In genomic region chr17:38704645-38705522, GRCh38 we compare ENCODE assay signal across 2 cellular contexts.
TF ChIP-seq lines count a peak whose summit lies in the region.

TSS of gene MLLT6 (plus strand) at chr17:38705273. CDS start at chr17:38705633, 360 bp downstream.

TF ChIP-seq in HEK293, 187 proteins besides CTCF, POLR2A, EP300 and RAD21 (continued from another document and continues in another):
- no peak for TF ChIP-seq ZFP3 (tag by site-specific recombination; IDR thresholded peaks at IDR 0.05; ENCODE audit: low read depth)
- TF ChIP-seq HOXD13 (CRISPR knock-in tag; IDR thresholded peaks at IDR 0.05; ENCODE audit: borderline replicate concordance): no peak
- TF ChIP-seq ZNF214 (tag by site-specific recombination; IDR thresholded peaks at IDR 0.05; ENCODE audit: borderline replicate concordance): no peak
- TF ChIP-seq MZF1 (tag by site-specific recombination; IDR thresholded peaks at IDR 0.05; ENCODE audit: borderline replicate concordance): no peak
- no peak for TF ChIP-seq ZNF16 (tag by site-specific recombination; IDR thresholded peaks at IDR 0.05; ENCODE audit: low read depth)
- TF ChIP-seq ZNF391 (tag by site-specific recombination; IDR thresholded peaks at IDR 0.05; ENCODE audit: borderline replicate concordance, low read depth): no peak
- TF ChIP-seq RBAK (tag by site-specific recombination; IDR thresholded peaks at IDR 0.05): no peak
- TF ChIP-seq ZNF623 (tag by site-specific recombination; IDR thresholded peaks at IDR 0.05): no peak
- no peak for TF ChIP-seq ZNF747 (tag by site-specific recombination; IDR thresholded peaks at IDR 0.05)
- TF ChIP-seq ZNF280C (tag by site-specific recombination; IDR thresholded peaks at IDR 0.05): no peak
- TF ChIP-seq ZNF626 (tag by site-specific recombination; IDR thresholded peaks at IDR 0.05): no peak
- no peak for TF ChIP-seq ZNF18 (tag by site-specific recombination; IDR thresholded peaks at IDR 0.05)
- peak; percentile 68 for TF ChIP-seq ZBTB17 (tag by site-specific recombination; IDR thresholded peaks at IDR 0.05)
- no peak for TF ChIP-seq ZNF670 (tag by site-specific recombination; IDR thresholded peaks at IDR 0.05; ENCODE audit: low read depth)
- TF ChIP-seq ZNF768 (tag by site-specific recombination; IDR thresholded peaks at IDR 0.05): no peak
- TF ChIP-seq GLI4 (tag by site-specific recombination; IDR thresholded peaks at IDR 0.05): no peak
- TF ChIP-seq ZSCAN30 (tag by site-specific recombination; IDR thresholded peaks at IDR 0.05): 0 out of 2 replicates have a peak, but pooled peaks have one; percentile 41
- TF ChIP-seq ZNF324 (tag by site-specific recombination; IDR thresholded peaks at IDR 0.05): no peak
- TF ChIP-seq ZNF677 (tag by site-specific recombination; IDR thresholded peaks at IDR 0.05): no peak
- TF ChIP-seq YY1 (tag by site-specific recombination; IDR thresholded peaks at IDR 0.05): peak; percentile 29; the same call in 1 of the 2 replicates
- TF ChIP-seq AEBP2 (tag by site-specific recombination; IDR thresholded peaks at IDR 0.05; ENCODE audit: borderline replicate concordance): no peak
- TF ChIP-seq ZNF302 (tag by site-specific recombination; IDR thresholded peaks at IDR 0.05; ENCODE audit: low read depth): no peak
- TF ChIP-seq ZNF561 (tag by site-specific recombination; IDR thresholded peaks at IDR 0.05; ENCODE audit: borderline replicate concordance): 0 out of 2 replicates have a peak, but pooled peaks have one; percentile 15
- no peak for TF ChIP-seq WT1 (tag by site-specific recombination; IDR thresholded peaks at IDR 0.05)
- 0 out of 2 replicates have a peak, but pooled peaks have one; percentile 7 for TF ChIP-seq ZNF777 (tag by site-specific recombination; IDR thresholded peaks at IDR 0.05; ENCODE audit: borderline replicate concordance)
- no peak for TF ChIP-seq GLI2 (tag by site-specific recombination; IDR thresholded peaks at IDR 0.05; ENCODE audit: borderline replicate concordance, low read depth)
- TF ChIP-seq REPIN1 (tag by site-specific recombination; IDR thresholded peaks at IDR 0.05; ENCODE audit: low read depth): no peak
- TF ChIP-seq ZNF776 (tag by site-specific recombination; IDR thresholded peaks at IDR 0.05; ENCODE audit: borderline replicate concordance): no peak
- TF ChIP-seq ZNF398 (tag by site-specific recombination; IDR thresholded peaks at IDR 0.05): peak; percentile 88

TF ChIP-seq in HepG2, 621 proteins besides CTCF, POLR2A, EP300 and RAD21 (continued from another document and continues in another):
- TF ChIP-seq POLR2AphosphoS2 (IDR thresholded peaks at IDR 0.05; ENCODE audit: low read depth, low read length) (no peak), ZKSCAN5 (CRISPR knock-in tag; IDR thresholded peaks at IDR 0.05) (no peak), ZNF343 (CRISPR knock-in tag; IDR thresholded peaks at IDR 0.05) (no peak; the same call in 1 of the 2 replicates), MAFK (conservative IDR thresholded peaks at IDR 0.05 in 1 of 2, IDR thresholded peaks at IDR 0.05 in 1 of 2; ENCODE audit: low read length in 2 of 2) (no peak), NFIB (CRISPR knock-in tag; IDR thresholded peaks at IDR 0.05; ENCODE audit: borderline replicate concordance) (no peak), ZNF75D (CRISPR knock-in tag; IDR thresholded peaks at IDR 0.05; ENCODE audit: borderline replicate concordance) (no peak), TGIF2 (CRISPR knock-in tag; IDR thresholded peaks at IDR 0.05) (0 out of 2 replicates have a peak, but pooled peaks have one; percentile 44), U2AF2 (IDR thresholded peaks at IDR 0.05; ENCODE audit: low read depth, low read length) (0 out of 2 replicates have a peak, but pooled peaks have one; percentile 24), ZNF33A (CRISPR knock-in tag; IDR thresholded peaks at IDR 0.05; ENCODE audit: borderline replicate concordance) (no peak), KLF13 (CRISPR knock-in tag; IDR thresholded peaks at IDR 0.05) (no peak), PHF21A (CRISPR knock-in tag; IDR thresholded peaks at IDR 0.05) (no peak), ZSCAN5A (CRISPR knock-in tag; IDR thresholded peaks at IDR 0.05; ENCODE audit: borderline replicate concordance) (no peak; the same call in 1 of the 2 replicates), MTF2 (CRISPR knock-in tag; IDR thresholded peaks at IDR 0.05; ENCODE audit: borderline replicate concordance) (no peak), MXI1 (IDR thresholded peaks at IDR 0.05; ENCODE audit: borderline replicate concordance, low read depth, low read length) (no peak; the same call in 2 of the 3 replicates), ZNF605 (CRISPR knock-in tag; IDR thresholded peaks at IDR 0.05) (no peak; the same call in 1 of the 2 replicates), ZNF205 (CRISPR knock-in tag; IDR thresholded peaks at IDR 0.05) (peak; percentile 67; the same call in 1 of the 2 replicates), DMTF1 (CRISPR knock-in tag; IDR thresholded peaks at IDR 0.05) (no peak), ZNF207 (IDR thresholded peaks at IDR 0.05; ENCODE audit: borderline replicate concordance) (no peak), ZNF724P (CRISPR knock-in tag; IDR thresholded peaks at IDR 0.05; ENCODE audit: borderline replicate concordance) (no peak), ZNF225 (CRISPR knock-in tag; IDR thresholded peaks at IDR 0.05) (no peak), MED13 (CRISPR knock-in tag; IDR thresholded peaks at IDR 0.05) (no peak), ZSCAN20 (CRISPR knock-in tag; IDR thresholded peaks at IDR 0.05; ENCODE audit: borderline replicate concordance) (peak; percentile 78; the same call in 1 of the 2 replicates), ZNF503 (CRISPR knock-in tag; IDR thresholded peaks at IDR 0.05) (no peak), ZNF121 (CRISPR knock-in tag; IDR thresholded peaks at IDR 0.05) (no peak), LCORL (IDR thresholded peaks at IDR 0.05) (no peak), LCORL (CRISPR knock-in tag; IDR thresholded peaks at IDR 0.05) (no peak), ZNF414 (CRISPR knock-in tag; IDR thresholded peaks at IDR 0.05) (no peak), ZNF142 (CRISPR knock-in tag; IDR thresholded peaks at IDR 0.05) (peak; percentile 100), ZNF740 (CRISPR knock-in tag; IDR thresholded peaks at IDR 0.05) (no peak; the same call in 1 of the 2 replicates), TRIM24 (CRISPR knock-in tag; IDR thresholded peaks at IDR 0.05) (no peak), SNAPC2 (CRISPR knock-in tag; IDR thresholded peaks at IDR 0.05) (no peak; the same call in 1 of the 2 replicates), ZSCAN21 (CRISPR knock-in tag; IDR thresholded peaks at IDR 0.05; ENCODE audit: borderline replicate concordance) (no peak), ZFP62 (CRISPR knock-in tag; IDR thresholded peaks at IDR 0.05) (no peak), ZNF124 (CRISPR knock-in tag; IDR thresholded peaks at IDR 0.05) (0 out of 2 replicates have a peak, but pooled peaks have one; percentile 25), CBX1 (IDR thresholded peaks at IDR 0.05; ENCODE audit: low read depth) (no peak), ELK4 (CRISPR knock-in tag; IDR thresholded peaks at IDR 0.05; ENCODE audit: borderline replicate concordance) (no peak), SALL2 (CRISPR knock-in tag; IDR thresholded peaks at IDR 0.05) (no peak; the same call in 1 of the 2 replicates), SIX1 (CRISPR knock-in tag; IDR thresholded peaks at IDR 0.05; ENCODE audit: borderline replicate concordance) (no peak), MATR3 (CRISPR knock-in tag; IDR thresholded peaks at IDR 0.05) (no peak), CHD4 (IDR thresholded peaks at IDR 0.05; ENCODE audit: borderline replicate concordance, low read length) (no peak), ZFP37 (CRISPR knock-in tag; IDR thresholded peaks at IDR 0.05; ENCODE audit: borderline replicate concordance) (0 out of 2 replicates have a peak, but pooled peaks have one; percentile 44), SKI (IDR thresholded peaks at IDR 0.05; ENCODE audit: partially characterized antibody) (peak; percentile 18), TCF7 (IDR thresholded peaks at IDR 0.05; ENCODE audit: low read depth) (no peak)
